Comparison of ENCODE assay signal across 8 cellular contexts in the genomic region with DNA sequence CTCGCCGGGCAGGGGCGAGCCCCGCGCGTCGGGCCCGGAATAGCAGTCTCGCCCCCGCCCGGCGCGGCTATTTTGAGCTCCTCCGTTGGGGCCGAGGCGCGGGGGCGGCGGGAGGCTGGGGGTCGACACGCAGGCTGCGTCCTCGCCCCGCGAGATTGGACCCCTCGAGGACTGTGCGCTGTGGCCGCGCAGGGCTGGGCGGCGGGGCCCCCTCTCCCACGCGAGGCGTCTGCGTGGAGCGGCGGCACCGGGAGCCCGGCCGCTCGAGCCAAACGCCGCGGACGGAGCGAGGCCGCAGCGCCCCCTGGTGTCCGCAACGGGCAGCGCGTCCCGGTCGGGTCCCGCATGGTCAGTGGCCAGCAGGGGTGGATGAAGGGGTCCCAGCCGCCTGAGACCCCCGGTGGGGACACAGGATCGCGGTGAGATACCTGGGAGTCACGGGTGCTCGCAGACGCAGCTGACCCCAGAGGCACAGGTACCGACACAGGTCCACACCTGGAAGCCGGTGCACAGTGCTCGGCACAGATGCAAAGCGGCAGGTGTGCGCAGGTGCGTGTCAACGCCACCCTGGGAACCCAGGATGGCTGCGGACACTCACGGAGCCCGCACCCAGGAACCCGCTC. TPM values are rescaled to one million over a fixed set of nuclear protein-coding genes. Genes with fewer than 3 reads are reported as not detected.
DNase-seq lines count a peak whose midpoint lies in the region; ATAC-seq and TF ChIP-seq lines count a peak whose summit lies in the region.

No MANE protein-coding gene starts in this region.

- DNase-seq in CD1c-positive myeloid dendritic cell (ENCODE audit: extremely low spot score) (peak; percentile 86), activated B cell treated with CpG ODN at 0.5 μM for 24 hours (peak; percentile 89), choroid plexus epithelial cell (ENCODE audit: low read depth) (peak; percentile 54), left lung (peak in 1 of 2 donors; percentile 97), NCI-H1694 (lab: John Stamatoyannopoulos, UW) (no peak)
- DNase-seq in stimulated activated CD8-positive, alpha-beta memory T cell treated with anti-CD3 and anti-CD28 coated beads, Interleukin-12 subunit alpha, Interleukin-12 subunit beta, amount 100 ng/mL, for 4 hours (ENCODE audit: low read depth): peak; percentile 62

- peaks cover 41% of the 10 kb centered on the region for H3K4me1 ChIP-seq in KMS-11 (ENCODE audit: low read depth, poor library complexity, severe bottlenecking)
- H3K4me1 ChIP-seq in left lung: peaks cover 53 to 90% of the 10 kb centered on the region in 2 donors

- TF ChIP-seq CTCF in KMS-11 (conservative IDR thresholded peaks at IDR 0.05; ENCODE audit: low read depth, low read length): peak; percentile 92
- peak; percentile 71 for TF ChIP-seq CTCF in activated B cell treated with CpG ODN at 0.5 μM for 24 hours (IDR thresholded peaks at IDR 0.05)
- peak; percentile 71 for TF ChIP-seq CTCF in choroid plexus epithelial cell (conservative IDR thresholded peaks at IDR 0.05; ENCODE audit: low read depth, low read length)
- peak; percentile 98 to 99 for TF ChIP-seq CTCF in left lung (IDR thresholded peaks at IDR 0.05)

- H3K9me3 ChIP-seq in left lung: no peaks in the 10 kb centered on the region

- H3K9me3 Mint-ChIP-seq in activated B cell treated with CpG ODN at 0.5 μM for 24 hours: no peaks in the 10 kb centered on the region

- intact Hi-C loops in activated B cell treated with CpG ODN at 0.5 μM for 24 hours (cut with micrococcal nuclease) (loop anchor here (1.0 kb wide), 2 partner anchors 19 to 23 kb away; a partner anchor contains a TSS), left lung (cut with DNase I) (no loop called here)

- H3K27me3 Mint-ChIP-seq in activated B cell treated with CpG ODN at 0.5 μM for 24 hours: no peaks in the 10 kb centered on the region

- peak overlapping the region; percentile 72 for H3K4me3 Mint-ChIP-seq in activated B cell treated with CpG ODN at 0.5 μM for 24 hours

- CTCF ChIA-PET in activated B cell treated with CpG ODN at 0.5 μM for 24 hours (lab: Charles Lee): interaction anchor here (1.0 to 9.8 kb wide), 9 partner anchors 8 to 201 kb away, joined by 3 to 540 read pairs (median 4); a partner anchor contains a TSS

- H3K27me3 ChIP-seq in KMS-11 (ENCODE audit: insufficient read depth, low read depth) (no peaks in the 10 kb centered on the region), left lung (no peaks in the 10 kb centered on the region)

- peaks cover 80% of the 10 kb centered on the region for H3K4me1 Mint-ChIP-seq in activated B cell treated with CpG ODN at 0.5 μM for 24 hours

- H3K36me3 ChIP-seq in KMS-11 (ENCODE audit: insufficient read depth) (no peaks in the 10 kb centered on the region), left lung (peaks cover 0 to 15% of the 10 kb centered on the region in 2 donors)

- H3K27ac Mint-ChIP-seq in activated B cell treated with CpG ODN at 0.5 μM for 24 hours: peak overlapping the region; percentile 56

- peak overlapping the region; percentile 73 for H2AFZ ChIP-seq in KMS-11 (ENCODE audit: low read depth)

- peaks cover 24% of the 10 kb centered on the region for H3K79me2 ChIP-seq in KMS-11 (ENCODE audit: insufficient read depth, low read depth)

- H3K36me3 Mint-ChIP-seq in activated B cell treated with CpG ODN at 0.5 μM for 24 hours (ENCODE audit: low read depth): peaks cover 22% of the 10 kb centered on the region

- H3K4me3 ChIP-seq in KMS-11 (IDR thresholded peaks at IDR 0.05; ENCODE audit: insufficient read depth, low read depth, low read length) (no peak overlapping the region), choroid plexus epithelial cell (ENCODE audit: low read depth, low read length) (peak overlapping the region; percentile 56), left lung (peak overlapping the region; percentile 55 to 65)

- peak; percentile 11 for ATAC-seq in GM19463 (IDR thresholded peaks at IDR 0.05; ENCODE audit: unreplicated experiment)
- peak; percentile 4 for ATAC-seq in activated B cell treated with CpG ODN at 0.5 μM for 24 hours (ENCODE audit: low read depth)
- peak; percentile 37 for ATAC-seq in left lung

- peak overlapping the region; percentile 80 for H3K4me2 ChIP-seq in KMS-11

- H4K20me1 ChIP-seq in KMS-11 (ENCODE audit: insufficient read depth): no peaks in the 10 kb centered on the region

- H3K27ac ChIP-seq in KMS-11 (0 out of 2 replicates have a peak overlapping the region, but pooled peaks have one; percentile 15), left lung (peak overlapping the region; percentile 79 to 99)

- POLR2A ChIA-PET in activated B cell treated with CpG ODN at 0.5 μM for 24 hours (lab: Charles Lee): interaction anchor here (0.6 to 11.5 kb wide), 10 partner anchors 7 to 348 kb away, joined by 4 to 824 read pairs (median 22); a partner anchor contains a TSS

- H3K9ac ChIP-seq in KMS-11: peak overlapping the region; percentile 41; the same call in 1 of the 2 replicates

RNA-seq across cellular contexts. Expression of a gene that starts 2.2 kb away (rescaled TPM):
- total RNA-seq in activated B cell treated with CpG ODN at 0.5 μM for 24 hours: 399 and 400 TPM in 2 replicates
- total RNA-seq in left lung: 100 to 1,000 TPM; 220 to 235 TPM

RNA-seq across cellular contexts. Expression of a gene that starts 8.4 kb away (rescaled TPM):
- total RNA-seq in activated B cell treated with CpG ODN at 0.5 μM for 24 hours (47.9 and 52.0 TPM in 2 replicates), left lung (10 to 100 TPM; 48.0 to 58.7 TPM)

RNA-seq across cellular contexts. Expression of a gene that starts 18.5 kb away (rescaled TPM):
- total RNA-seq in activated B cell treated with CpG ODN at 0.5 μM for 24 hours (64.5 and 68.4 TPM in 2 replicates), left lung (100 to 1,000 TPM in 1 of 2 donors, 10 to 100 TPM in 1; 87.4 to 115 TPM)

RNA-seq across cellular contexts. Expression of a gene that starts 18.7 kb away (rescaled TPM):
- not detected in 2 replicates for total RNA-seq in activated B cell treated with CpG ODN at 0.5 μM for 24 hours
- total RNA-seq in left lung: under 1 TPM in 1 of 2 donors, not detected in 1; 0.52 TPM

RNA-seq across cellular contexts. Expression of a gene that starts 25.4 kb away (rescaled TPM):
- total RNA-seq in activated B cell treated with CpG ODN at 0.5 μM for 24 hours: 172 and 185 TPM in 2 replicates
- 100 to 1,000 TPM; 139 to 161 TPM for total RNA-seq in left lung
